In the genomic region with DNA sequence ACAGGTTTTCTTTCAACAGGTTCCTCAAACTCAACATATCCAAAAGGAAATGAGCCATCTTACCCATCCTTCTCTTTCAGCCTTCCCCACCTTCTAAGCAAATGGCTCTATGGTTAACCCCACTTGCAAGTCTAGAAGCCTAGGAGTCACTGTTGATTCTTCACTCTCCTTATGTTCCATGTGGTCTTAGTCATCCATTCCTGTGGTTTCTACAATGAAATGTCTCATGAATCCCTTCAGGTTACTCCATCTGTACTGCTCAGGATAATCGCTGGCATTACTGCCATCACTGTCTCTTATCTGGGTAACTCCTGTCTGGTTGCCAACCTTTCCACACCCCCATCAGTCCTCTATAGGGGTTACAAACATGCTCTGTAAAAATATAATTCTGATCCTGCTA, we compare ENCODE assay signal across 18 cellular contexts.
DNase-seq lines count a peak whose midpoint lies in the region; ATAC-seq, FAIRE-seq and TF ChIP-seq lines count a peak whose summit lies in the region.
"Had no signal": no experiment of that assay in that cellular context is flagged by ENCODE, and none has a peak within 500 bp of the region (broad histone marks: within the 10 kb centered on the region; RNA-seq: fewer than 3 reads in every experiment).

No MANE protein-coding gene starts in this region.

- POLR2A ChIA-PET in RWPE1 (lab: Yijun Ruan, JAX; ENCODE audit: low non-redundant PET) = no interaction called here
- POLR2A ChIA-PET in activated CD4-positive, alpha-beta memory T cell treated with anti-CD3 and anti-CD28 coated beads for 36 hours (lab: Charles Lee) = interaction anchor here (0.6 kb wide), 1 partner anchor 592 kb away, joined by 3 read pairs; no protein-coding TSS in a partner anchor

- no peaks in the 10 kb centered on the region for H3K9me3 ChIP-seq in right cardiac atrium (ENCODE audit: control insufficient read depth, low read length)
- H3K9me3 ChIP-seq: left lung had no signal

- TF ChIP-seq CTCF in RWPE1 (conservative IDR thresholded peaks at IDR 0.05; ENCODE audit: low read depth) = no peak

- H3K4me3 ChIP-seq in skeletal muscle cell (ENCODE audit: low read depth, low read length) = no peak overlapping the region
- H3K4me3 ChIP-seq in right cardiac atrium (ENCODE audit: low read length) = no peak overlapping the region
- H3K4me3 ChIP-seq: hepatocyte, left lung had no signal

- H3K4me1 ChIP-seq in right cardiac atrium (ENCODE audit: control insufficient read depth, insufficient read depth, low read length) = no peaks in the 10 kb centered on the region
- H3K4me1 ChIP-seq: left lung had no signal

- H3K9me3 Mint-ChIP-seq in activated CD4-positive, alpha-beta memory T cell treated with anti-CD3 and anti-CD28 coated beads for 36 hours = no peaks in the 10 kb centered on the region
- H3K9me3 Mint-ChIP-seq: H9; stimulated activated naive B cell treated with anti-CD40 and anti-IgM and Interleukin-4, amounts not matched to agents 10 μg/mL and 1 μg/mL and 100 μg/mL, for 72 hours had no signal

- no peak overlapping the region for H3K27ac Mint-ChIP-seq in activated CD4-positive, alpha-beta memory T cell treated with anti-CD3 and anti-CD28 coated beads for 36 hours
- H3K27ac Mint-ChIP-seq: CD8-positive, alpha-beta memory T cell; H9; naive thymus-derived CD4-positive, alpha-beta T cell; stimulated activated naive B cell treated with anti-CD40 and anti-IgM and Interleukin-4, amounts not matched to agents 10 μg/mL and 1 μg/mL and 100 μg/mL, for 72 hours had no signal

- CTCF ChIA-PET in RWPE1 (lab: Yijun Ruan, JAX) = no interaction called here
- CTCF ChIA-PET in activated CD4-positive, alpha-beta memory T cell treated with anti-CD3 and anti-CD28 coated beads for 36 hours (lab: Charles Lee) = no interaction called here

- H3K36me3 Mint-ChIP-seq in activated CD4-positive, alpha-beta memory T cell treated with anti-CD3 and anti-CD28 coated beads for 36 hours = no peaks in the 10 kb centered on the region
- H3K36me3 Mint-ChIP-seq: CD8-positive, alpha-beta memory T cell; naive thymus-derived CD4-positive, alpha-beta T cell; stimulated activated naive B cell treated with anti-CD40 and anti-IgM and Interleukin-4, amounts not matched to agents 10 μg/mL and 1 μg/mL and 100 μg/mL, for 72 hours had no signal

- H3K27me3 Mint-ChIP-seq in activated CD4-positive, alpha-beta memory T cell treated with anti-CD3 and anti-CD28 coated beads for 36 hours = peaks cover 5% of the 10 kb centered on the region

- WGBS in right cardiac atrium = 81% methylated on average over 1 of the region's 1 CpG

- H3K4me1 Mint-ChIP-seq in activated CD4-positive, alpha-beta memory T cell treated with anti-CD3 and anti-CD28 coated beads for 36 hours (ENCODE audit: low read depth) = no peaks in the 10 kb centered on the region
- H3K4me1 Mint-ChIP-seq: CD8-positive, alpha-beta memory T cell had no signal

- no peak overlapping the region for H3K4me3 Mint-ChIP-seq in activated CD4-positive, alpha-beta memory T cell treated with anti-CD3 and anti-CD28 coated beads for 36 hours
- H3K4me3 Mint-ChIP-seq: CD8-positive, alpha-beta memory T cell; H9; naive thymus-derived CD4-positive, alpha-beta T cell; stimulated activated naive B cell treated with anti-CD40 and anti-IgM and Interleukin-4, amounts not matched to agents 10 μg/mL and 1 μg/mL and 100 μg/mL, for 72 hours had no signal

- no peak overlapping the region for H3K27ac ChIP-seq in RWPE1
- no peak overlapping the region for H3K27ac ChIP-seq in right cardiac atrium (ENCODE audit: low read length)
- H3K27ac ChIP-seq: hepatocyte, left lung had no signal

- no peak for FAIRE-seq in H54 (lab: Jason Lieb, UNC)

- no peak for ATAC-seq in stimulated activated naive CD8-positive, alpha-beta T cell treated with anti-CD3 and anti-CD28 coated beads, Interleukin-15, Interleukin-2, amounts not matched to agents 100 U/mL and 50 U/mL, for 24 hours
- no peak for ATAC-seq in right cardiac atrium
- ATAC-seq: left lung; naive thymus-derived CD4-positive, alpha-beta T cell; stimulated activated naive B cell treated with anti-CD40 and anti-IgM and Interleukin-4, amounts not matched to agents 10 μg/mL and 1 μg/mL and 100 μg/mL, for 72 hours had no signal

- peak; percentile 5 for DNase-seq in H54 (ENCODE audit: insufficient read length, low spot score)
- peak; percentile 18 for DNase-seq in RWPE1 (ENCODE audit: low spot score)
- DNase-seq in fibroblast of peridontal ligament (ENCODE audit: extremely low read depth) = peak; percentile 57
- peak; percentile 48 for DNase-seq in skeletal muscle cell (ENCODE audit: low read depth)
- no peak for DNase-seq in posterior vena cava (ENCODE audit: low spot score)
- DNase-seq in activated CD4-positive, alpha-beta memory T cell treated with anti-CD3 and anti-CD28 coated beads for 36 hours = no peak
- no peak for DNase-seq in stimulated activated naive CD8-positive, alpha-beta T cell treated with anti-CD3 and anti-CD28 coated beads, Interleukin-15, Interleukin-2, amounts not matched to agents 100 U/mL and 50 U/mL, for 24 hours
- no peak for DNase-seq in right cardiac atrium
- DNase-seq: activated gamma-delta T cell treated with Interleukin-2 at 50 U/mL for 16 hours; CD8-positive, alpha-beta memory T cell; H9; Karpas-422; left lung; naive thymus-derived CD4-positive, alpha-beta T cell; NCI-H2029; stimulated activated CD4-positive, alpha-beta T cell treated with anti-CD3 and anti-CD28 coated beads, Interleukin-4, amount 100 ng/mL, for 4 hours; stimulated activated naive B cell treated with anti-CD40 and anti-IgM and Interleukin-4, amounts not matched to agents 10 μg/mL and 1 μg/mL and 100 μg/mL, for 72 hours had no signal

- no peaks in the 10 kb centered on the region for H3K27me3 ChIP-seq in right cardiac atrium (ENCODE audit: control insufficient read depth, insufficient read depth)
- H3K27me3 ChIP-seq: hepatocyte, left lung had no signal

- intact Hi-C loops in posterior vena cava (cut with DNase I) (no loop called here), right cardiac atrium (cut with DNase I) (no loop called here)
- intact Hi-C loops in activated CD4-positive, alpha-beta memory T cell treated with anti-CD3 and anti-CD28 coated beads for 36 hours (cut with micrococcal nuclease) = no loop called here

- no peak for TF ChIP-seq POLR2A in H54 (IDR thresholded peaks at IDR 0.05; ENCODE audit: low read depth, low read length)

Comparison
In these comparisons a context has a peak if more than half of its experiments do, and no peak if none do; other contexts are left out.
1. DNase-seq: peak in H54 (single experiment), RWPE1 (single experiment), fibroblast of peridontal ligament (single experiment) and skeletal muscle cell (single experiment); none in posterior vena cava (single experiment), activated CD4-positive, alpha-beta memory T cell treated with anti-CD3 and anti-CD28 coated beads for 36 hours (single experiment), stimulated activated naive CD8-positive, alpha-beta T cell treated with anti-CD3 and anti-CD28 coated beads, Interleukin-15, Interleukin-2, amounts not matched to agents 100 U/mL and 50 U/mL, for 24 hours (single experiment) and right cardiac atrium (0 of 3).